In the genomic region with DNA sequence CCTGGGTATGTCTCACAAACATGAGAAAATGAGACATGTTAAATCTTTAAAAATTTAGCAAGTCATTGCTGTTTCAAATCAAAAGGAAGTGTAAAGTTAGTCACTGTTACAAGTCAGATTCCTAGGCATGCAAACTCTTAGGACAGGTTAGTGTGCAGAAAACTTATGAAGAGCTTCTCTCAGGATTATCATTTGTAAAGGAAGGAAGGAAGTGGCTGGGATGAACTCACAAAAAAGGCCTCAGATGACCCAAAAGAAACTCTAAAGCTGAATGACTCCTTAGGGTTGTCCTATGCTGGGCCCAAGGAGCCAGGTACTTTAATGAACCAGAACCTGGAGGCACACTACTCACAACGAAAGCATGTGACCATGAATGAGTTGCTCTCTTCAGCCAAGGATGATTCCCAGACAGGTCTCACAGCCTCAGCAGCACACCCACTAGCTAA, we compare ENCODE assay signal across 11 cellular contexts. TPM values are rescaled to one million over a fixed set of nuclear protein-coding genes. Genes with fewer than 3 reads are reported as not detected.
A peak's percentile ranks its signal among the peaks of the same experiment; 100 is the strongest.
DNase-seq lines count a peak whose midpoint lies in the region; ATAC-seq, FAIRE-seq and TF ChIP-seq lines count a peak whose summit lies in the region.
"Had no signal": no experiment of that assay in that cellular context is flagged by ENCODE, and none has a peak within 500 bp of the region (broad histone marks: within the 10 kb centered on the region; RNA-seq: fewer than 3 reads in every experiment).

No MANE protein-coding gene starts in this region.

- H3K9me1 ChIP-seq in K562 (ENCODE audit: control insufficient read depth, insufficient read depth, low read length), result no peaks in the 10 kb centered on the region

- peak; percentile 83 to 87 for ATAC-seq in activated CD4-positive, CD25-positive, alpha-beta regulatory T cell treated with anti-CD3 and anti-CD28 coated beads, Interleukin-2, amount 50 U/mL, for 24 hours
- peak; percentile 66 for ATAC-seq in K562

- peak overlapping the region; percentile 62 for H4K12ac ChIP-seq in trophoblast cell (ENCODE audit: low read depth, low read length)

- H3K4me1 ChIP-seq in K562 (replicated peaks in 1 of 2; ENCODE audit: control insufficient read depth in 2 of 2, insufficient read depth in 2 of 2, low read length in 2 of 2), result peaks cover 0 to 23% of the 10 kb centered on the region in 2 experiments; a peak in 4 of 5 replicates
- peaks cover 0 to 2% of the 10 kb centered on the region in 2 experiments for H3K4me1 ChIP-seq in trophoblast cell (ENCODE audit: control insufficient read depth in 1 of 2, insufficient read depth in 2 of 2, low read length in 2 of 2)
- peaks cover 0 to 70% (median 51%) of the 10 kb centered on the region in 4 donors for H3K4me1 ChIP-seq in sigmoid colon

- WGBS in K562 (ENCODE audit: insufficient coverage, low coverage, missing lambda C conversion rate), result 55% methylated on average over 1 of the region's 1 CpG
- WGBS in trophoblast cell (ENCODE audit: extremely low coverage, insufficient coverage, insufficient read length), result no CpG with 5 or more reads among the region's 1 CpG
- 58 to 64% methylated on average over 1 of the region's 1 CpG for WGBS in sigmoid colon, 2 donors

- H3K4me2 ChIP-seq in K562 (ENCODE audit: insufficient read depth, low read length) (no peak overlapping the region), trophoblast cell (ENCODE audit: low read length) (no peak overlapping the region)

- H3K79me2 ChIP-seq in K562 (ENCODE audit: control insufficient read depth, insufficient read depth, low read length), result peaks cover 97% of the 10 kb centered on the region
- peaks cover 12% of the 10 kb centered on the region for H3K79me2 ChIP-seq in trophoblast cell (ENCODE audit: control insufficient read depth, insufficient read depth, low read length, poor library complexity)

- no peak for DNase-seq in activated CD4-positive, CD25-positive, alpha-beta regulatory T cell treated with anti-CD3 and anti-CD28 coated beads, Interleukin-2, amount 50 U/mL, for 72 hours
- DNase-seq in M059J (ENCODE audit: low read depth), result peak; percentile 72
- DNase-seq in K562 (ENCODE audit: extremely low read depth in 1 of 4, low spot score in 3 of 4), result no peak
- DNase-seq in trophoblast cell, result peak in 1 of 2 donors; percentile 43
- no peak for DNase-seq in sigmoid colon
- DNase-seq in NCI-H526 (lab: John Stamatoyannopoulos, UW), result no peak
- DNase-seq in NCI-H2107 treated with DMSO at 0.1 percent for 48 hours (lab: John Stamatoyannopoulos, UW; ENCODE audit: unreplicated experiment), result no peak
- DNase-seq: activated effector memory CD4-positive, alpha-beta T cell treated with anti-CD3 and anti-CD28 coated beads, Interleukin-2, amount 50 U/mL, for 16 hours; upper lobe of left lung had no signal

- H3K79me1 ChIP-seq in trophoblast cell (ENCODE audit: low read length), result no peaks in the 10 kb centered on the region

- H2BK12ac ChIP-seq in trophoblast cell (ENCODE audit: low read length), result no peak overlapping the region

- intact Hi-C loops in K562 (cut with micrococcal nuclease), result no loop called here
- intact Hi-C loops in sigmoid colon (cut with DNase I), result no loop called here

- CTCF ChIA-PET in K562 (lab: Yijun Ruan, JAX; ENCODE audit: low intra/inter-chr PET ratio), result no interaction called here

- H3K4ac ChIP-seq in trophoblast cell (ENCODE audit: low read depth, low read length), result no peak overlapping the region

- H3K36me3 ChIP-seq in K562 (ENCODE audit: control insufficient read depth, insufficient read depth, low read length) (no peaks in the 10 kb centered on the region), trophoblast cell (ENCODE audit: control insufficient read depth in 1 of 2, insufficient read depth in 2 of 2, low read length in 2 of 2) (no peaks in the 10 kb centered on the region), sigmoid colon (no peaks in the 10 kb centered on the region)
- H3K36me3 ChIP-seq: upper lobe of left lung had no signal

- in situ Hi-C loops in K562 (cut with MboI), result no loop called here

- no peak overlapping the region for H4K91ac ChIP-seq in trophoblast cell (ENCODE audit: low read depth, low read length)

- no peak for TF ChIP-seq EP300 in K562 (IDR thresholded peaks at IDR 0.05; ENCODE audit: low read length)
- TF ChIP-seq EP300 in sigmoid colon (IDR thresholded peaks at IDR 0.05), result no peak

- FAIRE-seq in K562 (lab: Jason Lieb, UNC), result no peak
- FAIRE-seq: A204.1 had no signal

- no peak for TF ChIP-seq CTCF in K562 (IDR thresholded peaks at IDR 0.05 in 2 of 3, conservative IDR thresholded peaks at IDR 0.05 in 1 of 3; ENCODE audit: insufficient read depth in 2 of 3, low read depth in 1 of 3, low read length in 3 of 3)
- TF ChIP-seq CTCF in sigmoid colon (IDR thresholded peaks at IDR 0.05), result no peak

- TF ChIP-seq POLR2A in K562 (conservative IDR thresholded peaks at IDR 0.05), result no peak
- TF ChIP-seq POLR2A in sigmoid colon (IDR thresholded peaks at IDR 0.05), result no peak

- peaks cover 26% of the 10 kb centered on the region for H4K20me1 ChIP-seq in K562 (replicated peaks; ENCODE audit: control insufficient read depth, insufficient read depth, low read length)

- no peak overlapping the region for H3K14ac ChIP-seq in trophoblast cell (ENCODE audit: low read length)

- H3K9me3 ChIP-seq in K562 (replicated peaks; ENCODE audit: control insufficient read depth, insufficient read depth, low read depth, low read length), result no peaks in the 10 kb centered on the region
- no peaks in the 10 kb centered on the region for H3K9me3 ChIP-seq in trophoblast cell (ENCODE audit: insufficient read depth, low read depth, low read length)
- H3K9me3 ChIP-seq in sigmoid colon, result no peaks in the 10 kb centered on the region
- H3K9me3 ChIP-seq: upper lobe of left lung had no signal

- H4K8ac ChIP-seq in trophoblast cell (ENCODE audit: low read depth, low read length), result no peak overlapping the region

- H3K27ac ChIP-seq in K562 (ENCODE audit: extremely low read depth, low read depth, low read length), result peak overlapping the region; percentile 47; the same call in 2 of the 3 replicates
- no peak overlapping the region for H3K27ac ChIP-seq in trophoblast cell (ENCODE audit: low read depth, low read length)
- peak overlapping the region in 2 of 4 donors; percentile 20 to 27 for H3K27ac ChIP-seq in sigmoid colon
- H3K27ac ChIP-seq: upper lobe of left lung had no signal

- no peak overlapping the region for H2BK120ac ChIP-seq in trophoblast cell (ENCODE audit: insufficient read depth, low read length, poor library complexity)

- no peak overlapping the region for H3K18ac ChIP-seq in trophoblast cell (ENCODE audit: low read length)

- no peak overlapping the region for H3K23ac ChIP-seq in trophoblast cell (ENCODE audit: low read length)

- BruUV-seq in K562 (replicated peaks; lab: Mats Ljungman, UMichigan), result no TSS peak

- TF ChIP-seq RAD21 in K562 (CRISPR knock-in tag; conservative IDR thresholded peaks at IDR 0.05 in 1 of 2, IDR thresholded peaks at IDR 0.05 in 1 of 2), result no peak

- H2AFZ ChIP-seq in K562 (ENCODE audit: low read depth, low read length) (no peak overlapping the region), trophoblast cell (ENCODE audit: insufficient read depth, low read length, poor library complexity) (no peak overlapping the region)

- H3K27me3 ChIP-seq in K562 (ENCODE audit: control insufficient read depth in 2 of 2, insufficient read depth in 2 of 2, low read length in 2 of 2) (no peaks in the 10 kb centered on the region), trophoblast cell (ENCODE audit: insufficient read depth, low read length) (no peaks in the 10 kb centered on the region), sigmoid colon (no peaks in the 10 kb centered on the region)
- H3K27me3 ChIP-seq: upper lobe of left lung had no signal

- H3K4me3 ChIP-seq in K562 (no peak overlapping the region), trophoblast cell (ENCODE audit: low read depth, low read length) (no peak overlapping the region), sigmoid colon (no peak overlapping the region)
- H3K4me3 ChIP-seq: upper lobe of left lung had no signal

- H3K9ac ChIP-seq in K562 (ENCODE audit: insufficient read depth in 1 of 2, low read depth in 2 of 2, low read length in 2 of 2) (no peak overlapping the region), trophoblast cell (ENCODE audit: low read length) (no peak overlapping the region)

- no peak overlapping the region for H2AK5ac ChIP-seq in trophoblast cell (ENCODE audit: low read length)

- no peak overlapping the region for H2BK5ac ChIP-seq in trophoblast cell (ENCODE audit: low read depth, low read length, poor library complexity)

- POLR2A ChIA-PET in K562 (lab: Yijun Ruan, JAX), result interaction anchor here (0.6 to 0.9 kb wide), 3 partner anchors 9 to 581 kb away, joined by 3 read pairs; partner anchors contain the start of gene STAG1

TF ChIP-seq in K562, 482 proteins besides CTCF, POLR2A, EP300 and RAD21 (continues in another document):
- TF ChIP-seq NFE2 (IDR thresholded peaks at IDR 0.05; ENCODE audit: low read depth), result peak; percentile 39; the same call in 1 of the 2 replicates
- TF ChIP-seq SPI1 (IDR thresholded peaks at IDR 0.05; ENCODE audit: borderline replicate concordance, low read depth, low read length), result 0 out of 2 replicates have a peak, but pooled peaks have one; percentile 1
- peak; percentile 57 for TF ChIP-seq MAFG (tag; conservative IDR thresholded peaks at IDR 0.05)
- no peak for TF ChIP-seq ARHGAP35 (IDR thresholded peaks at IDR 0.05; ENCODE audit: partially characterized antibody)
- peak; percentile 38; the same call in 1 of the 2 replicates for TF ChIP-seq C11orf30 (IDR thresholded peaks at IDR 0.05; ENCODE audit: low read depth)

RNA-seq across cellular contexts. Expression of gene MSL2, which starts 25.0 kb away (rescaled TPM):
- total RNA-seq in M059J (2014; rRNA removed; shearing (Covaris generic)), result 17.5 and 19.2 TPM in 2 replicates
- total RNA-seq in K562 (2011; cell fraction: chromatin; rRNA removed; ENCODE audit: low replicate concordance), result 13.8 and 29.6 TPM in 2 replicates
- 8.7 and 10.1 TPM in 2 replicates for total RNA-seq in K562 (2011; cell fraction: nucleolus; rRNA removed)
- 15.4 and 17.9 TPM in 2 replicates for total RNA-seq in K562 (2011; cell fraction: nucleoplasm; rRNA removed)
- total RNA-seq in K562 (2014; rRNA removed), result 5.9 and 6.0 TPM in 2 replicates
- total RNA-seq in K562 (2014; rRNA removed; fragmentation: Illumina TruSeq; extraction: Trizol), result 11.3 and 11.6 TPM in 2 replicates
- total RNA-seq in K562 (2015; rRNA removed; fragmentation: Illumina TruSeq; extraction: Trizol), result 11.1 and 12.6 TPM in 2 replicates
- 19.9 TPM in 2 replicates for total RNA-seq in K562 (2021)
- polyA plus RNA-seq in K562 (2011; rRNA removed), result 8.3 and 9.1 TPM in 2 replicates
- 2.5 and 6.9 TPM in 2 replicates for polyA plus RNA-seq in K562 (2011; cell fraction: cytosol; rRNA removed)
- polyA plus RNA-seq in K562 (2011; cell fraction: nucleus; rRNA removed), result 5.2 and 5.8 TPM in 2 replicates
- polyA plus RNA-seq in K562 (2012), result 10.3 and 11.0 TPM in 2 replicates
- polyA plus RNA-seq in K562 (2014; fragmentation: Illumina TruSeq; extraction: Trizol), result 13.5 and 14.1 TPM in 2 replicates
- polyA plus RNA-seq in K562 (2014; fragmentation: Nextera tagmentation; extraction: Ambion mirVana), result 1 to 10 TPM; 1.9 to 2.2 TPM
- polyA plus RNA-seq in K562 (2014; rRNA removed), result 6.1 and 6.5 TPM in 2 replicates
- polyA minus RNA-seq in K562 (2011; rRNA and poly(A)+ RNA removed), result 31.5 and 33.7 TPM in 2 replicates
- polyA minus RNA-seq in K562 (2011; cell fraction: cytosol; rRNA and poly(A)+ RNA removed), result 8.0 and 12.7 TPM in 2 replicates
- polyA minus RNA-seq in K562 (2011; cell fraction: nucleus; rRNA and poly(A)+ RNA removed), result 6.3 and 11.6 TPM in 2 replicates
- 15.5 and 16.4 TPM in 2 replicates for polyA plus RNA-seq in trophoblast cell (2013)
- 10 to 100 TPM; 18.7 to 23.9 (median 20.8) TPM for total RNA-seq in sigmoid colon
- polyA plus RNA-seq in sigmoid colon, result 10 to 100 TPM in 1 of 3 donors, 1 to 10 TPM in 2; 3.2 to 13.1 (median 3.6) TPM
